8 cellular contexts compared by ENCODE assay signal in genomic region chr21:46368533-46369285, GRCh38. TPM values are rescaled to one million over a fixed set of nuclear protein-coding genes. Genes with fewer than 3 reads are reported as not detected.
A peak's percentile ranks its signal among the peaks of the same experiment; 100 is the strongest.
DNase-seq lines count a peak whose midpoint lies in the region; FAIRE-seq and TF ChIP-seq lines count a peak whose summit lies in the region.

No MANE protein-coding gene starts in this region.

- no peaks in the 10 kb centered on the region for H3K27me3 Mint-ChIP-seq in dendritic cell treated with granulocyte-macrophage colony-stimulating factor and Interleukin-4, amounts not matched to agents 40 ng/mL and 50 ng/mL, for 4 days

- H3K27ac ChIP-seq in testis (no peak overlapping the region), suprapubic skin (no peak overlapping the region)

- no peaks in the 10 kb centered on the region for H3K9me3 ChIP-seq in testis
- no peaks in the 10 kb centered on the region for H3K9me3 ChIP-seq in suprapubic skin

- no peaks in the 10 kb centered on the region for H3K9me3 Mint-ChIP-seq in dendritic cell treated with granulocyte-macrophage colony-stimulating factor and Interleukin-4, amounts not matched to agents 40 ng/mL and 50 ng/mL, for 4 days

- no peak for TF ChIP-seq EP300 in suprapubic skin (IDR thresholded peaks at IDR 0.05)

- no peak for FAIRE-seq in frontal cortex (lab: Jason Lieb, UNC)

- intact Hi-C loops in dendritic cell treated with granulocyte-macrophage colony-stimulating factor and Interleukin-4, amounts not matched to agents 40 ng/mL and 50 ng/mL, for 4 days (cut with micrococcal nuclease), result no loop called here
- intact Hi-C loops in testis (cut with DNase I; ENCODE audit: low total_unique reads), result no loop called here

- peaks cover 4% of the 10 kb centered on the region for H3K4me1 ChIP-seq in testis
- peaks cover 5% of the 10 kb centered on the region for H3K4me1 ChIP-seq in suprapubic skin

- H3K4me3 Mint-ChIP-seq in dendritic cell treated with granulocyte-macrophage colony-stimulating factor and Interleukin-4, amounts not matched to agents 40 ng/mL and 50 ng/mL, for 4 days, result no peak overlapping the region

- no peak for TF ChIP-seq POLR2A in testis (IDR thresholded peaks at IDR 0.05)
- no peak for TF ChIP-seq POLR2A in suprapubic skin (IDR thresholded peaks at IDR 0.05)

- DNase-seq in stimulated activated CD4-positive, alpha-beta T cell treated with anti-CD3 and anti-CD28 coated beads, Interleukin-12 subunit alpha, Interleukin-12 subunit beta, amount 100 ng/mL, for 24 hours (ENCODE audit: low read depth in 2 of 2), result peak; percentile 3 to 4
- DNase-seq in stimulated activated CD4-positive, alpha-beta T cell treated with anti-CD3 and anti-CD28 coated beads, Interleukin-12 subunit alpha, Interleukin-12 subunit beta, amount 100 ng/mL, for 4 hours, result no peak
- peak; percentile 65 for DNase-seq in NK-92 treated with Interleukin-12 subunit alpha and Interleukin-12 subunit beta, amount 100 ng/mL, for 24 hours (lab: John Stamatoyannopoulos, UW)
- DNase-seq in NCI-H345 treated with DMSO at 0.1 percent for 48 hours (lab: John Stamatoyannopoulos, UW; ENCODE audit: unreplicated experiment) (no peak), testis (no peak), frontal cortex (ENCODE audit: low spot score in 2 of 2) (no peak), suprapubic skin (ENCODE audit: low spot score in 2 of 2) (no peak)

- H3K36me3 ChIP-seq in testis (ENCODE audit: low read depth, missing control alignments) (no peaks in the 10 kb centered on the region), suprapubic skin (peaks cover 60% of the 10 kb centered on the region)

- no peak for TF ChIP-seq CTCF in testis (IDR thresholded peaks at IDR 0.05)
- TF ChIP-seq CTCF in suprapubic skin (IDR thresholded peaks at IDR 0.05), result no peak

- WGBS in testis, 2 donors, result 62 to 70% methylated on average over 11 of the region's 11 CpGs
- 56% methylated on average over 11 of the region's 11 CpGs for WGBS in suprapubic skin

- peak overlapping the region; percentile 68 for H3K27ac Mint-ChIP-seq in dendritic cell treated with granulocyte-macrophage colony-stimulating factor and Interleukin-4, amounts not matched to agents 40 ng/mL and 50 ng/mL, for 4 days

- H3K36me3 Mint-ChIP-seq in dendritic cell treated with granulocyte-macrophage colony-stimulating factor and Interleukin-4, amounts not matched to agents 40 ng/mL and 50 ng/mL, for 4 days (ENCODE audit: low read depth), result peaks cover 84% of the 10 kb centered on the region

- peaks cover 22% of the 10 kb centered on the region for H3K4me1 Mint-ChIP-seq in dendritic cell treated with granulocyte-macrophage colony-stimulating factor and Interleukin-4, amounts not matched to agents 40 ng/mL and 50 ng/mL, for 4 days (ENCODE audit: low read depth)

- H3K27me3 ChIP-seq in testis, result no peaks in the 10 kb centered on the region
- H3K27me3 ChIP-seq in suprapubic skin, result no peaks in the 10 kb centered on the region

- H3K4me3 ChIP-seq in testis (no peak overlapping the region), suprapubic skin (no peak overlapping the region)

RNA-seq across cellular contexts. Expression of gene PCNT, which starts 44.8 kb away (rescaled TPM):
- total RNA-seq in testis, result 100 to 1,000 TPM; 116 to 169 TPM
- polyA plus RNA-seq in testis (ENCODE audit: insufficient read depth, low read depth, low replicate concordance), result 44.7 TPM
- 15.5 TPM for total RNA-seq in frontal cortex
- 10 to 100 TPM; 27.4 to 65.2 (median 47.0) TPM for total RNA-seq in suprapubic skin

RNA-seq across cellular contexts. Expression of gene C21orf58, which starts 45.0 kb away (rescaled TPM):
- total RNA-seq in testis (10 to 100 TPM; 13.7 to 21.6 TPM), frontal cortex (3.7 TPM), suprapubic skin (1 to 10 TPM in 3 of 4 donors, under 1 TPM in 1; 0.73 to 9.7 (median 3.5) TPM)
- 13.6 TPM for polyA plus RNA-seq in testis (ENCODE audit: insufficient read depth, low read depth, low replicate concordance)

Comparison
In these comparisons a context has a peak if more than half of its experiments do, and no peak if none do; other contexts are left out.
1. DNase-seq: peak in stimulated activated CD4-positive, alpha-beta T cell treated with anti-CD3 and anti-CD28 coated beads, Interleukin-12 subunit alpha, Interleukin-12 subunit beta, amount 100 ng/mL, for 24 hours (2 of 2) and NK-92 treated with Interleukin-12 subunit alpha and Interleukin-12 subunit beta, amount 100 ng/mL, for 24 hours (single experiment); none in stimulated activated CD4-positive, alpha-beta T cell treated with anti-CD3 and anti-CD28 coated beads, Interleukin-12 subunit alpha, Interleukin-12 subunit beta, amount 100 ng/mL, for 4 hours (single experiment), NCI-H345 treated with DMSO at 0.1 percent for 48 hours (single experiment), testis (single experiment), frontal cortex (0 of 2) and suprapubic skin (0 of 2).